Comparison of ENCODE assay signal across 1 cellular context in the genomic region with DNA sequence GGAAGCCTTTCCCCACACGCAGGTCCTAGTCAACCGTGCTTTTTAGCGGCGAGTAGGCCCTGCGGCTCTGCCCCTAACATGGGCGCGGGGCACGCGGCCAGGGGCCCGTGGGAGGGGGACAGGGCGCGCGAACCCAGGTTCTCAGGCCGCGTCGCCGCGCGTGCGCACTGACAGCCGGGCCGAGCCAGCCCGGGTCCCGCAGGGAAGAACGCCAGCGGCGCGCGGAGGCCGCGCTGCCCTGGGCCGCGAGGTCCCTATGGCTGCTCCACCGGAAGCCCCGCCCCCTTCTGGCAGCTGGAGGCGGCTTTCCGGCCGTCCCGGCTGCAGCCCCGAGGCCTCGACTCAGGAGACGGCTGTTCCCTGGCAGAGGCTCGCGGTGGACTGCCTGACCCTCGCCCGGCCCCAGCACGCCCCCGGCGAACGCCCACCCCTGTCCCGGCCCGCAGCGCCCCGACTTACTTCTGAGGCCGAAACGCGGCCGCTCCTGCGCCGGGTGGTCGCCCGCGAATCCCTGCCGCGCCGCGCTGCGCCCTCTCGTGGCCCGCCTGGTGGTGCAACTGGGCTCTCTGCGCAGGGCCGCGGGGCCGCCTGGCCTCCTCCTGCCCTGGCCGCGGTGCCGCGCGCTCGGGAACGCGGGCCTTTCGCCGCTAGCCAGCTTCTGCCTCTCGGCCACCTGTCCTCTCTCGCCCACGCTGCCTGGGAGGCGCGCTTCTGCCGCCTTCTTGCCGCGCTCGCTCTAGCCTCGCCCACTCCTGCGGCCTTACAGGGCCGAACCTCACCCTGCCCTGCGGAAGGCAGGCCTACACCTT.
A peak's percentile ranks its signal among the peaks of the same experiment; 100 is the strongest.
TF ChIP-seq lines count a peak whose summit lies in the region.

No MANE protein-coding gene starts in this region.

TF ChIP-seq in HepG2, 621 proteins besides CTCF, POLR2A, EP300 and RAD21 (continued from another document and continues in another):
- TF ChIP-seq NR2F1 (CRISPR knock-in tag; IDR thresholded peaks at IDR 0.05): no peak
- TF ChIP-seq MTF1 (CRISPR knock-in tag; IDR thresholded peaks at IDR 0.05): peak; percentile 66
- TF ChIP-seq RXRA (CRISPR knock-in tag; IDR thresholded peaks at IDR 0.05): no peak; the same call in 1 of the 2 replicates
- peak; percentile 46; the same call in 1 of the 2 replicates for TF ChIP-seq ZNF772 (CRISPR knock-in tag; IDR thresholded peaks at IDR 0.05)
- no peak for TF ChIP-seq RFX3 (CRISPR knock-in tag; IDR thresholded peaks at IDR 0.05)
- TF ChIP-seq, protein P1, sequence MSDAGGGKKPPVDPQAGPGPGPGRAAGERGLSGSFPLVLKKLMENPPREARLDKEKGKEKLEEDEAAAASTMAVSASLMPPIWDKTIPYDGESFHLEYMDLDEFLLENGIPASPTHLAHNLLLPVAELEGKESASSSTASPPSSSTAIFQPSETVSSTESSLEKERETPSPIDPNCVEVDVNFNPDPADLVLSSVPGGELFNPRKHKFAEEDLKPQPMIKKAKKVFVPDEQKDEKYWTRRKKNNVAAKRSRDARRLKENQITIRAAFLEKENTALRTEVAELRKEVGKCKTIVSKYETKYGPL (CRISPR knock-in tag; IDR thresholded peaks at IDR 0.05): no peak
- no peak for TF ChIP-seq HDAC6 (IDR thresholded peaks at IDR 0.05; ENCODE audit: low read depth, low read length)
- TF ChIP-seq, protein P2, sequence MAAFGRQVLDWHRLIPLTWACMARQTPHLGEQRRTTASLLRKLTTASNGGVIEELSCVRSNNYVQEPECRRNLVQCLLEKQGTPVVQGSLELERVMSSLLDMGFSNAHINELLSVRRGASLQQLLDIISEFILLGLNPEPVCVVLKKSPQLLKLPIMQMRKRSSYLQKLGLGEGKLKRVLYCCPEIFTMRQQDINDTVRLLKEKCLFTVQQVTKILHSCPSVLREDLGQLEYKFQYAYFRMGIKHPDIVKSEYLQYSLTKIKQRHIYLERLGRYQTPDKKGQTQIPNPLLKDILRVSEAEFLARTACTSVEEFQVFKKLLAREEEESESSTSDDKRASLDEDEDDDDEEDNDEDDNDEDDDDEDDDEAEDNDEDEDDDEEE (CRISPR knock-in tag; IDR thresholded peaks at IDR 0.05): peak; percentile 19; the same call in 1 of the 2 replicates
- no peak; the same call in 1 of the 2 replicates for TF ChIP-seq ZNF839 (CRISPR knock-in tag; IDR thresholded peaks at IDR 0.05; ENCODE audit: borderline replicate concordance)
- TF ChIP-seq ZNF468 (CRISPR knock-in tag; IDR thresholded peaks at IDR 0.05): no peak
- peak; percentile 10; the same call in 1 of the 2 replicates for TF ChIP-seq ZNF562 (CRISPR knock-in tag; IDR thresholded peaks at IDR 0.05; ENCODE audit: borderline replicate concordance)
- TF ChIP-seq RFX5 (IDR thresholded peaks at IDR 0.05; ENCODE audit: low read depth, low read length): no peak
- peak; percentile 86; the same call in 1 of the 2 replicates for TF ChIP-seq ZNF841 (CRISPR knock-in tag; IDR thresholded peaks at IDR 0.05; ENCODE audit: borderline replicate concordance)
- TF ChIP-seq POLR2AphosphoS2 (IDR thresholded peaks at IDR 0.05; ENCODE audit: low read depth, low read length): no peak
- TF ChIP-seq, protein P3, sequence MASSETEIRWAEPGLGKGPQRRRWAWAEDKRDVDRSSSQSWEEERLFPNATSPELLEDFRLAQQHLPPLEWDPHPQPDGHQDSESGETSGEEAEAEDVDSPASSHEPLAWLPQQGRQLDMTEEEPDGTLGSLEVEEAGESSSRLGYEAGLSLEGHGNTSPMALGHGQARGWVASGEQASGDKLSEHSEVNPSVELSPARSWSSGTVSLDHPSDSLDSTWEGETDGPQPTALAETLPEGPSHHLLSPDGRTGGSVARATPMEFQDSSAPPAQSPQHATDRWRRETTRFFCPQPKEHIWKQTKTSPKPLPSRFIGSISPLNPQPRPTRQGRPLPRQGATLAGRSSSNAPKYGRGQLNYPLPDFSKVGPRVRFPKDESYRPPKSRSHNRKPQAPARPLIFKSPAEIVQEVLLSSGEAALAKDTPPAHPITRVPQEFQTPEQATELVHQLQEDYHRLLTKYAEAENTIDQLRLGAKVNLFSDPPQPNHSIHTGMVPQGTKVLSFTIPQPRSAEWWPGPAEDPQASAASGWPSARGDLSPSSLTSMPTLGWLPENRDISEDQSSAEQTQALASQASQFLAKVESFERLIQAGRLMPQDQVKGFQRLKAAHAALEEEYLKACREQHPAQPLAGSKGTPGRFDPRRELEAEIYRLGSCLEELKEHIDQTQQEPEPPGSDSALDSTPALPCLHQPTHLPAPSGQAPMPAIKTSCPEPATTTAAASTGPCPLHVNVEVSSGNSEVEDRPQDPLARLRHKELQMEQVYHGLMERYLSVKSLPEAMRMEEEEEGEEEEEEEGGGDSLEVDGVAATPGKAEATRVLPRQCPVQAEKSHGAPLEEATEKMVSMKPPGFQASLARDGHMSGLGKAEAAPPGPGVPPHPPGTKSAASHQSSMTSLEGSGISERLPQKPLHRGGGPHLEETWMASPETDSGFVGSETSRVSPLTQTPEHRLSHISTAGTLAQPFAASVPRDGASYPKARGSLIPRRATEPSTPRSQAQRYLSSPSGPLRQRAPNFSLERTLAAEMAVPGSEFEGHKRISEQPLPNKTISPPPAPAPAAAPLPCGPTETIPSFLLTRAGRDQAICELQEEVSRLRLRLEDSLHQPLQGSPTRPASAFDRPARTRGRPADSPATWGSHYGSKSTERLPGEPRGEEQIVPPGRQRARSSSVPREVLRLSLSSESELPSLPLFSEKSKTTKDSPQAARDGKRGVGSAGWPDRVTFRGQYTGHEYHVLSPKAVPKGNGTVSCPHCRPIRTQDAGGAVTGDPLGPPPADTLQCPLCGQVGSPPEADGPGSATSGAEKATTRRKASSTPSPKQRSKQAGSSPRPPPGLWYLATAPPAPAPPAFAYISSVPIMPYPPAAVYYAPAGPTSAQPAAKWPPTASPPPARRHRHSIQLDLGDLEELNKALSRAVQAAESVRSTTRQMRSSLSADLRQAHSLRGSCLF (CRISPR knock-in tag; IDR thresholded peaks at IDR 0.05; ENCODE audit: borderline replicate concordance): 0 out of 2 replicates have a peak, but pooled peaks have one; percentile 63
- TF ChIP-seq, protein P4, sequence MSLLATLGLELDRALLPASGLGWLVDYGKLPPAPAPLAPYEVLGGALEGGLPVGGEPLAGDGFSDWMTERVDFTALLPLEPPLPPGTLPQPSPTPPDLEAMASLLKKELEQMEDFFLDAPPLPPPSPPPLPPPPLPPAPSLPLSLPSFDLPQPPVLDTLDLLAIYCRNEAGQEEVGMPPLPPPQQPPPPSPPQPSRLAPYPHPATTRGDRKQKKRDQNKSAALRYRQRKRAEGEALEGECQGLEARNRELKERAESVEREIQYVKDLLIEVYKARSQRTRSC (CRISPR knock-in tag; IDR thresholded peaks at IDR 0.05; ENCODE audit: low read depth): peak; percentile 50; the same call in 1 of the 2 replicates
- no peak for TF ChIP-seq LCORL (IDR thresholded peaks at IDR 0.05)
- TF ChIP-seq LCORL (CRISPR knock-in tag; IDR thresholded peaks at IDR 0.05): 0 out of 2 replicates have a peak, but pooled peaks have one; percentile 18
- 0 out of 2 replicates have a peak, but pooled peaks have one; percentile 42 for TF ChIP-seq NFKBIZ (CRISPR knock-in tag; IDR thresholded peaks at IDR 0.05)
- 0 out of 2 replicates have a peak, but pooled peaks have one; percentile 45 for TF ChIP-seq ZNF225 (CRISPR knock-in tag; IDR thresholded peaks at IDR 0.05)
- TF ChIP-seq, protein P5, sequence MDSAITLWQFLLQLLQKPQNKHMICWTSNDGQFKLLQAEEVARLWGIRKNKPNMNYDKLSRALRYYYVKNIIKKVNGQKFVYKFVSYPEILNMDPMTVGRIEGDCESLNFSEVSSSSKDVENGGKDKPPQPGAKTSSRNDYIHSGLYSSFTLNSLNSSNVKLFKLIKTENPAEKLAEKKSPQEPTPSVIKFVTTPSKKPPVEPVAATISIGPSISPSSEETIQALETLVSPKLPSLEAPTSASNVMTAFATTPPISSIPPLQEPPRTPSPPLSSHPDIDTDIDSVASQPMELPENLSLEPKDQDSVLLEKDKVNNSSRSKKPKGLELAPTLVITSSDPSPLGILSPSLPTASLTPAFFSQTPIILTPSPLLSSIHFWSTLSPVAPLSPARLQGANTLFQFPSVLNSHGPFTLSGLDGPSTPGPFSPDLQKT (CRISPR knock-in tag; IDR thresholded peaks at IDR 0.05; ENCODE audit: borderline replicate concordance): peak; percentile 17; the same call in 1 of the 2 replicates
- TF ChIP-seq ZNF7 (CRISPR knock-in tag; IDR thresholded peaks at IDR 0.05): no peak
- TF ChIP-seq, protein P6, sequence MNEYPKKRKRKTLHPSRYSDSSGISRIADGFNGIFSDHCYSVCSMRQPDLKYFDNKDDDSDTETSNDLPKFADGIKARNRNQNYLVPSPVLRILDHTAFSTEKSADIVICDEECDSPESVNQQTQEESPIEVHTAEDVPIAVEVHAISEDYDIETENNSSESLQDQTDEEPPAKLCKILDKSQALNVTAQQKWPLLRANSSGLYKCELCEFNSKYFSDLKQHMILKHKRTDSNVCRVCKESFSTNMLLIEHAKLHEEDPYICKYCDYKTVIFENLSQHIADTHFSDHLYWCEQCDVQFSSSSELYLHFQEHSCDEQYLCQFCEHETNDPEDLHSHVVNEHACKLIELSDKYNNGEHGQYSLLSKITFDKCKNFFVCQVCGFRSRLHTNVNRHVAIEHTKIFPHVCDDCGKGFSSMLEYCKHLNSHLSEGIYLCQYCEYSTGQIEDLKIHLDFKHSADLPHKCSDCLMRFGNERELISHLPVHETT (CRISPR knock-in tag; conservative IDR thresholded peaks at IDR 0.05): peak; percentile 45; the same call in 1 of the 2 replicates
- TF ChIP-seq, protein P7, sequence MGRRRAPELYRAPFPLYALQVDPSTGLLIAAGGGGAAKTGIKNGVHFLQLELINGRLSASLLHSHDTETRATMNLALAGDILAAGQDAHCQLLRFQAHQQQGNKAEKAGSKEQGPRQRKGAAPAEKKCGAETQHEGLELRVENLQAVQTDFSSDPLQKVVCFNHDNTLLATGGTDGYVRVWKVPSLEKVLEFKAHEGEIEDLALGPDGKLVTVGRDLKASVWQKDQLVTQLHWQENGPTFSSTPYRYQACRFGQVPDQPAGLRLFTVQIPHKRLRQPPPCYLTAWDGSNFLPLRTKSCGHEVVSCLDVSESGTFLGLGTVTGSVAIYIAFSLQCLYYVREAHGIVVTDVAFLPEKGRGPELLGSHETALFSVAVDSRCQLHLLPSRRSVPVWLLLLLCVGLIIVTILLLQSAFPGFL (CRISPR knock-in tag; IDR thresholded peaks at IDR 0.05): 0 out of 2 replicates have a peak, but pooled peaks have one; percentile 17
- TF ChIP-seq MEIS2 (CRISPR knock-in tag; IDR thresholded peaks at IDR 0.05): peak; percentile 70
- TF ChIP-seq, protein P8, sequence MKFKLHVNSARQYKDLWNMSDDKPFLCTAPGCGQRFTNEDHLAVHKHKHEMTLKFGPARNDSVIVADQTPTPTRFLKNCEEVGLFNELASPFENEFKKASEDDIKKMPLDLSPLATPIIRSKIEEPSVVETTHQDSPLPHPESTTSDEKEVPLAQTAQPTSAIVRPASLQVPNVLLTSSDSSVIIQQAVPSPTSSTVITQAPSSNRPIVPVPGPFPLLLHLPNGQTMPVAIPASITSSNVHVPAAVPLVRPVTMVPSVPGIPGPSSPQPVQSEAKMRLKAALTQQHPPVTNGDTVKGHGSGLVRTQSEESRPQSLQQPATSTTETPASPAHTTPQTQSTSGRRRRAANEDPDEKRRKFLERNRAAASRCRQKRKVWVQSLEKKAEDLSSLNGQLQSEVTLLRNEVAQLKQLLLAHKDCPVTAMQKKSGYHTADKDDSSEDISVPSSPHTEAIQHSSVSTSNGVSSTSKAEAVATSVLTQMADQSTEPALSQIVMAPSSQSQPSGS (CRISPR knock-in tag; IDR thresholded peaks at IDR 0.05): no peak
- no peak for TF ChIP-seq KLF9 (CRISPR knock-in tag; IDR thresholded peaks at IDR 0.05; ENCODE audit: low read depth)
- no peak; the same call in 1 of the 2 replicates for TF ChIP-seq MIXL1 (CRISPR knock-in tag; IDR thresholded peaks at IDR 0.05)
- TF ChIP-seq PHF8 (CRISPR knock-in tag; IDR thresholded peaks at IDR 0.05): peak; percentile 70
- TF ChIP-seq, protein P9, sequence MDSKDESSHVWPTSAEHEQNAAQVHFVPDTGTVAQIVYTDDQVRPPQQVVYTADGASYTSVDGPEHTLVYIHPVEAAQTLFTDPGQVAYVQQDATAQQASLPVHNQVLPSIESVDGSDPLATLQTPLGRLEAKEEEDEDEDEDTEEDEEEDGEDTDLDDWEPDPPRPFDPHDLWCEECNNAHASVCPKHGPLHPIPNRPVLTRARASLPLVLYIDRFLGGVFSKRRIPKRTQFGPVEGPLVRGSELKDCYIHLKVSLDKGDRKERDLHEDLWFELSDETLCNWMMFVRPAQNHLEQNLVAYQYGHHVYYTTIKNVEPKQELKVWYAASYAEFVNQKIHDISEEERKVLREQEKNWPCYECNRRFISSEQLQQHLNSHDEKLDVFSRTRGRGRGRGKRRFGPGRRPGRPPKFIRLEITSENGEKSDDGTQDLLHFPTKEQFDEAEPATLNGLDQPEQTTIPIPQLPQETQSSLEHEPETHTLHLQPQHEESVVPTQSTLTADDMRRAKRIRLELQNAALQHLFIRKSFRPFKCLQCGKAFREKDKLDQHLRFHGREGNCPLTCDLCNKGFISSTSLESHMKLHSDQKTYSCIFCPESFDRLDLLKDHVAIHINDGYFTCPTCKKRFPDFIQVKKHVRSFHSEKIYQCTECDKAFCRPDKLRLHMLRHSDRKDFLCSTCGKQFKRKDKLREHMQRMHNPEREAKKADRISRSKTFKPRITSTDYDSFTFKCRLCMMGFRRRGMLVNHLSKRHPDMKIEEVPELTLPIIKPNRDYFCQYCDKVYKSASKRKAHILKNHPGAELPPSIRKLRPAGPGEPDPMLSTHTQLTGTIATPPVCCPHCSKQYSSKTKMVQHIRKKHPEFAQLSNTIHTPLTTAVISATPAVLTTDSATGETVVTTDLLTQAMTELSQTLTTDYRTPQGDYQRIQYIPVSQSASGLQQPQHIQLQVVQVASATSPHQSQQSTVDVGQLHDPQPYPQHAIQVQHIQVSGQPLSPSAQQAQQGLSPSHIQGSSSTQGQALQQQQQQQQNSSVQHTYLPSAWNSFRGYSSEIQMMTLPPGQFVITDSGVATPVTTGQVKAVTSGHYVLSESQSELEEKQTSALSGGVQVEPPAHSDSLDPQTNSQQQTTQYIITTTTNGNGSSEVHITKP (CRISPR knock-in tag; IDR thresholded peaks at IDR 0.05; ENCODE audit: low read depth): no peak
- TF ChIP-seq, protein P10, sequence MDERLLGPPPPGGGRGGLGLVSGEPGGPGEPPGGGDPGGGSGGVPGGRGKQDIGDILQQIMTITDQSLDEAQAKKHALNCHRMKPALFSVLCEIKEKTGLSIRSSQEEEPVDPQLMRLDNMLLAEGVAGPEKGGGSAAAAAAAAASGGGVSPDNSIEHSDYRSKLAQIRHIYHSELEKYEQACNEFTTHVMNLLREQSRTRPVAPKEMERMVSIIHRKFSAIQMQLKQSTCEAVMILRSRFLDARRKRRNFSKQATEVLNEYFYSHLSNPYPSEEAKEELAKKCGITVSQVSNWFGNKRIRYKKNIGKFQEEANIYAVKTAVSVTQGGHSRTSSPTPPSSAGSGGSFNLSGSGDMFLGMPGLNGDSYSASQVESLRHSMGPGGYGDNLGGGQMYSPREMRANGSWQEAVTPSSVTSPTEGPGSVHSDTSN (CRISPR knock-in tag; IDR thresholded peaks at IDR 0.05): no peak
- TF ChIP-seq MED13 (CRISPR knock-in tag; IDR thresholded peaks at IDR 0.05): 0 out of 2 replicates have a peak, but pooled peaks have one; percentile 49
- TF ChIP-seq EHMT2 (IDR thresholded peaks at IDR 0.05; ENCODE audit: borderline replicate concordance, low read depth, low read length): no peak
- no peak for TF ChIP-seq MLLT10 (CRISPR knock-in tag; IDR thresholded peaks at IDR 0.05)
- no peak; the same call in 1 of the 2 replicates for TF ChIP-seq RCOR2 (CRISPR knock-in tag; IDR thresholded peaks at IDR 0.05)
- TF ChIP-seq DNMT3B (CRISPR knock-in tag; conservative IDR thresholded peaks at IDR 0.05): no peak
- TF ChIP-seq SOX13 (IDR thresholded peaks at IDR 0.05): no peak
- TF ChIP-seq SOX13 (CRISPR knock-in tag; conservative IDR thresholded peaks at IDR 0.05 in 1 of 2, IDR thresholded peaks at IDR 0.05 in 1 of 2): no peak; a peak in 2 of 4 replicates
